In the genomic region with DNA sequence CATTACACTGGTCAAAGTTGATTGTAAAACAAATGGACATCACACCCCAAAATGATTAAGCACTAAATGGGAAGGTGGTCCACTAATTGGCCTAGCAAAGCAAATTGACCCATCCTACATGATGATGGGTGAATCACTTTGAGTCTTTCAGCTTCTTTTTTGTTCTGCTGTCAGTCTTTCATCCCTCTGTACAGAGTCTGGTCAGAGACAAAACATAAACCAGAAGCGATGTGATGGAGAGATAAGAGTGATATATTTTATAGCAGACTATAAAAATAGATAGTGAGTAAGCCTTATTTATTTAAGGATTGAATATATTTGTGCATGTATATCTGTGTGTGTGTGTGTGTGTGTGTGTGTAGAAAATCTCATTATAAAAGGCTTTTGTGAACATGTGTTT, we compare ENCODE assay signal across 18 cellular contexts.
"Had no signal": no experiment of that assay in that cellular context is flagged by ENCODE, and none has a peak within 500 bp of the region (broad histone marks: within the 10 kb centered on the region; RNA-seq: fewer than 3 reads in every experiment).

No MANE protein-coding gene starts in this region.

- H3K4me3 ChIP-seq: dorsolateral prefrontal cortex, hepatocyte, spleen, thoracic aorta, upper lobe of left lung had no signal

- DNase-seq: activated CD4-positive, alpha-beta memory T cell treated with anti-CD3 and anti-CD28 coated beads, Interleukin-2, amount 10 ng/mL, durations not matched to agents 7 days and 5 days; activated CD4-positive, alpha-beta T cell treated with anti-CD3 and anti-CD28 coated beads for 48 hours; activated CD4-positive, CD25-positive, alpha-beta regulatory T cell; activated CD8-positive, alpha-beta memory T cell treated with anti-CD3 and anti-CD28 coated beads, Interleukin-2, amount 10 ng/mL, durations not matched to agents 7 days and 5 days; activated naive CD8-positive, alpha-beta T cell treated with anti-CD3 and anti-CD28 coated beads for 36 hours; central memory CD4-positive, alpha-beta T cell; dorsolateral prefrontal cortex; foreskin keratinocyte; midbrain; nephron progenitor cell; nucleus accumbens; spleen; stimulated activated CD4-positive, alpha-beta T cell treated with anti-CD3 and anti-CD28 coated beads, Interleukin-4, amount 100 ng/mL, for 4 hours; T-helper 9 cell; upper lobe of left lung had no signal

- ATAC-seq: activated CD8-positive, alpha-beta memory T cell treated with anti-CD3 and anti-CD28 coated beads, Interleukin-2, amount 10 ng/mL, durations not matched to agents 7 days and 5 days; foreskin keratinocyte; stimulated activated memory B cell treated with anti-CD40 and anti-IgM and Interleukin-4, amounts not matched to agents 10 μg/mL and 1 μg/mL and 100 μg/mL, for 72 hours had no signal
